16 cellular contexts compared by ENCODE assay signal in the genomic region with DNA sequence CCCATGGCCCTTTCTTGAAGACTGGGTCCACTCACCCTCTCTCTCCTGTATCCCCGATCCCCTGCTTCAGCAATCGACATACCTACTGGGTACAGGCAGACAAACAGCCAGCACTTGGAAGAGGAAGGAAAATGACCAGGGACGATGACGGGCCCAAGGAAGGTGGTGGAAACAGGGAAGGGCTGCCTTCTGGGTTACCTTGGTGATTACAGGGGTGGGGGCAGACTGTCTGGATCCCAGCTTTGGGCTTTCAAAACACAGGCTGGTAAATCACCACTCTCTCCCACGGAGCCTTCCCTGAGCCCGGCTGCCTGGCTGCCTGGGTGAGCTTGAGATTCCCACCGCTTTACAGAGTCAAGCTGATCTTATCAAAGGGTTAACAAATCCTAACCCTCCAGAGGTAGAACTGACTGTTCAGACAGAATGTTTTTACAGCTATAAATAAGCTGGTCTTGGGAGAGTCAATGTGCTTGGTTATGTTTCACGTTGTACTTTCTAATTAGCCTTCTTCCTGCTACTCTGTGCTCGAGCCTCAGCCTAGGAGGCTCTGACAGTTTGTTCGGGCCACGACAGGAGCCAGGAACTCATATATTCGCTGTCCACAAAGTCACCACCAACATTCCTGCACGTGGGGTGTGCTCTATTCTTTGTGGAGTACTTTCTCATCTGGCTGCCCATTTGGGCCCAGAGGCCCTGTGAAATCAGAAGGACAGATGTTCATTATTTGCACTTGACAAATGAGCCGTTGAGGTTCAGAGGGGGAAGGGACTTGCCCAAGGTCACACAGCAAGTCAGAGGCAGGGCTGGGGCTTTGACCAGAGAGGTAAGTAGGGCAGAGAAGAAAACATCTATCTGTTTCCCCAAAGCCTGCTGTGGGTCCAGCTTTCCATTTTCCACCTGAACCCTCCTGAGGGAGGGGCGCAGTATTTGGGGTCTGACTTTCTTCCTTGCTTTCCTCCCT.
DNase-seq lines count a peak whose midpoint lies in the region; ATAC-seq, FAIRE-seq and TF ChIP-seq lines count a peak whose summit lies in the region.
"Had no signal": no experiment of that assay in that cellular context is flagged by ENCODE, and none has a peak within 500 bp of the region (broad histone marks: within the 10 kb centered on the region; RNA-seq: fewer than 3 reads in every experiment).

No MANE protein-coding gene starts in this region.

- H3K9me3 ChIP-seq in esophagus squamous epithelium (no peaks in the 10 kb centered on the region), small intestine (ENCODE audit: control insufficient read depth, low read depth) (no peaks in the 10 kb centered on the region)
- H3K9me3 ChIP-seq: pancreas had no signal

- WGBS in esophagus squamous epithelium, 2 donors = 73% methylated on average over 9 to 14 of the region's 15 CpGs
- 71 to 77% (median 71%) methylated on average over 15 of the region's 15 CpGs for WGBS in small intestine, 3 donors

- H3K27ac ChIP-seq in esophagus squamous epithelium (peak overlapping the region in 3 of 4 donors; percentile 37 to 69 (median 52)), temporal lobe (ENCODE audit: low read depth, low read length) (peak overlapping the region; percentile 51), small intestine (ENCODE audit: low read depth in 1 of 2, low read length in 1 of 2) (peak overlapping the region in 1 of 2 donors; percentile 23)
- H3K27ac ChIP-seq: pancreas had no signal

- peaks cover 0 to 9% (median 0%) of the 10 kb centered on the region in 4 donors for H3K27me3 ChIP-seq in esophagus squamous epithelium
- H3K27me3 ChIP-seq in small intestine (ENCODE audit: control insufficient read depth in 2 of 2, insufficient read depth in 2 of 2, low read length in 2 of 2) = no peaks in the 10 kb centered on the region
- H3K27me3 ChIP-seq: pancreas had no signal

- H3K4me1 ChIP-seq in esophagus squamous epithelium (peaks cover 9 to 38% (median 11%) of the 10 kb centered on the region in 3 donors), small intestine (ENCODE audit: control insufficient read depth in 2 of 2, insufficient read depth in 1 of 2, low read depth in 1 of 2, low read length in 1 of 2) (no peaks in the 10 kb centered on the region)

- FAIRE-seq in small intestine (lab: Jason Lieb, UNC) = no peak
- FAIRE-seq: pancreas had no signal

- no peaks in the 10 kb centered on the region for H3K36me3 ChIP-seq in esophagus squamous epithelium
- H3K36me3 ChIP-seq in small intestine (ENCODE audit: control insufficient read depth in 2 of 2, insufficient read depth in 2 of 2, low read length in 2 of 2) = no peaks in the 10 kb centered on the region
- H3K36me3 ChIP-seq: pancreas had no signal

- ATAC-seq in GM18907 (IDR thresholded peaks at IDR 0.05; ENCODE audit: unreplicated experiment) = no peak
- ATAC-seq: stimulated activated effector memory CD8-positive, alpha-beta T cell treated with anti-CD3 and anti-CD28 coated beads, Interleukin-12 subunit alpha, Interleukin-12 subunit beta, amount 100 ng/mL, for 72 hours had no signal

- no peak overlapping the region for H3K4me3 ChIP-seq in esophagus squamous epithelium
- H3K4me3 ChIP-seq in small intestine (ENCODE audit: low read depth in 1 of 2, low read length in 2 of 2) = no peak overlapping the region
- H3K4me3 ChIP-seq: pancreas had no signal

- peak; percentile 84 for DNase-seq in amniotic epithelial cell (ENCODE audit: low read depth)
- DNase-seq in esophagus squamous epithelium (lab: John Stamatoyannopoulos, UW) = no peak
- peak; percentile 73 for DNase-seq in myocyte (ENCODE audit: low read depth)
- no peak for DNase-seq in GM10266 (ENCODE audit: extremely low spot score)
- DNase-seq in GOT3 (lab: John Stamatoyannopoulos, UW) = no peak
- no peak for DNase-seq in small intestine
- DNase-seq: activated effector memory CD4-positive, alpha-beta T cell treated with Interleukin-2 at 50 U/mL for 16 hours; central memory CD4-positive, alpha-beta T cell; NCI-H187; NCI-H748 treated with DMSO at 0.1 percent for 48 hours; pancreas; RPMI8226; stimulated activated CD4-positive, alpha-beta T cell treated with anti-CD3 and anti-CD28 coated beads, Interleukin-4, amount 100 ng/mL, for 24 hours had no signal

- no peak for TF ChIP-seq POLR2A in esophagus squamous epithelium (IDR thresholded peaks at IDR 0.05)

- intact Hi-C loops in esophagus squamous epithelium (cut with DNase I) = no loop called here

- TF ChIP-seq CTCF in esophagus squamous epithelium (IDR thresholded peaks at IDR 0.05) (no peak), GM10266 (IDR thresholded peaks at IDR 0.05; ENCODE audit: control insufficient read depth, insufficient read depth, low read depth, missing control alignments) (no peak)

Comparison
In these comparisons a context has a peak if more than half of its experiments do, and no peak if none do; other contexts are left out.
1. DNase-seq: peak in amniotic epithelial cell (single experiment) and myocyte (single experiment); none in esophagus squamous epithelium (single experiment), GM10266 (single experiment), GOT3 (single experiment) and small intestine (single experiment).